ENCODE assay signal across 37 cellular contexts in genomic region chr6:152794696-152795095, GRCh38. TPM values are rescaled to one million over a fixed set of nuclear protein-coding genes. Genes with fewer than 3 reads are reported as not detected.
"Had no signal": no experiment of that assay in that cellular context is flagged by ENCODE, and none has a peak within 500 bp of the region (broad histone marks: within the 10 kb centered on the region; RNA-seq: fewer than 3 reads in every experiment).

No MANE protein-coding gene starts in this region.

- H3K36me3 Mint-ChIP-seq: activated naive CD4-positive, alpha-beta T cell treated with anti-CD3 and anti-CD28 coated beads, Interleukin-2, amount 10 ng/mL, durations not matched to agents 7 days and 5 days; activated naive CD4-positive, alpha-beta T cell treated with anti-CD3 and anti-CD28 coated beads, Interleukin-2, amount 50 U/mL, for 72 hours; activated naive CD8-positive, alpha-beta T cell; activated naive CD8-positive, alpha-beta T cell treated with anti-CD3 and anti-CD28 coated beads for 36 hours; activated naive CD8-positive, alpha-beta T cell treated with anti-CD3 and anti-CD28 coated beads, Interleukin-2, amount 10 ng/mL, durations not matched to agents 7 days and 5 days; brain had no signal

- H3K4me3 Mint-ChIP-seq: activated naive CD4-positive, alpha-beta T cell treated with anti-CD3 and anti-CD28 coated beads for 36 hours; activated naive CD4-positive, alpha-beta T cell treated with anti-CD3 and anti-CD28 coated beads, Interleukin-2, amount 10 ng/mL, durations not matched to agents 7 days and 5 days; activated naive CD4-positive, alpha-beta T cell treated with anti-CD3 and anti-CD28 coated beads, Interleukin-2, amount 50 U/mL, for 24 hours; activated naive CD8-positive, alpha-beta T cell; activated naive CD8-positive, alpha-beta T cell treated with anti-CD3 and anti-CD28 coated beads for 36 hours; activated naive CD8-positive, alpha-beta T cell treated with anti-CD3 and anti-CD28 coated beads, Interleukin-2, amount 10 ng/mL, durations not matched to agents 7 days and 5 days; activated naive CD8-positive, alpha-beta T cell treated with anti-CD3 and anti-CD28 coated beads, Interleukin-2, amount 50 U/mL, for 24 hours; activated T-cell treated with anti-CD3 and anti-CD28 coated beads, Interleukin-2, amount 50 U/mL, for 24 hours; activated T-cell treated with anti-CD3 and anti-CD28 coated beads, Interleukin-2, amount 50 U/mL, for 4 hours; activated T-cell treated with anti-CD3 and anti-CD28 coated beads, Interleukin-2, amount 50 U/mL, for 72 hours; activated T-helper 1 cell treated with anti-CD3 and anti-CD28 coated beads, Interleukin-12 subunit alpha, Interleukin-12 subunit beta, Interleukin-2, Interleukin-4 antibody, amounts not matched to agents 30 ng/mL and 10 ng/mL and 1 ng/mL, durations not matched to agents 14 hours and 24 hours and 36 hours; activated T-helper 17 cell treated with anti-CD3 and anti-CD28 coated beads, Interleukin-2, amount 50 U/mL, for 72 hours; brain; central memory CD8-positive, alpha-beta T cell had no signal

- H3K27ac Mint-ChIP-seq: activated naive CD4-positive, alpha-beta T cell treated with anti-CD3 and anti-CD28 coated beads for 36 hours; activated naive CD4-positive, alpha-beta T cell treated with anti-CD3 and anti-CD28 coated beads, Interleukin-2, amount 10 ng/mL, durations not matched to agents 7 days and 5 days; activated naive CD4-positive, alpha-beta T cell treated with anti-CD3 and anti-CD28 coated beads, Interleukin-2, amount 50 U/mL, for 24 hours; activated naive CD4-positive, alpha-beta T cell treated with anti-CD3 and anti-CD28 coated beads, Interleukin-2, amount 50 U/mL, for 72 hours; activated naive CD8-positive, alpha-beta T cell; activated naive CD8-positive, alpha-beta T cell treated with anti-CD3 and anti-CD28 coated beads for 36 hours; activated naive CD8-positive, alpha-beta T cell treated with anti-CD3 and anti-CD28 coated beads, Interleukin-2, amount 10 ng/mL, durations not matched to agents 7 days and 5 days; activated naive CD8-positive, alpha-beta T cell treated with anti-CD3 and anti-CD28 coated beads, Interleukin-2, amount 50 U/mL, for 24 hours; activated T-cell treated with anti-CD3 and anti-CD28 coated beads, Interleukin-2, amount 50 U/mL, for 24 hours; activated T-cell treated with anti-CD3 and anti-CD28 coated beads, Interleukin-2, amount 50 U/mL, for 72 hours; activated T-helper 1 cell treated with anti-CD3 and anti-CD28 coated beads, Interleukin-12 subunit alpha, Interleukin-12 subunit beta, Interleukin-2, Interleukin-4 antibody, amounts not matched to agents 30 ng/mL and 10 ng/mL and 1 ng/mL, durations not matched to agents 14 hours and 24 hours and 36 hours; activated T-helper 17 cell treated with anti-CD3 and anti-CD28 coated beads, Interleukin-2, amount 50 U/mL, for 72 hours; activated T-helper 2 cell treated with anti-CD3 and anti-CD28 coated beads, Interferon-gamma antibody, Interleukin-2, Interleukin-4, amounts not matched to agents 10 μg/mL and 5 μg/mL and 100 μg/mL, durations not matched to agents 14 hours and 24 hours and 36 hours; brain had no signal

- H3K27me3 Mint-ChIP-seq: activated naive CD4-positive, alpha-beta T cell treated with anti-CD3 and anti-CD28 coated beads, Interleukin-2, amount 10 ng/mL, durations not matched to agents 7 days and 5 days; activated naive CD8-positive, alpha-beta T cell treated with anti-CD3 and anti-CD28 coated beads, Interleukin-2, amount 10 ng/mL, durations not matched to agents 7 days and 5 days had no signal

- DNase-seq: activated effector memory CD4-positive, alpha-beta T cell treated with anti-CD3 and anti-CD28 coated beads, Interleukin-2, amount 50 U/mL, for 16 hours; activated effector memory CD4-positive, alpha-beta T cell treated with Interleukin-2 at 50 U/mL for 16 hours; activated gamma-delta T cell; activated gamma-delta T cell treated with Interleukin-2 at 50 U/mL for 16 hours; activated naive CD4-positive, alpha-beta T cell; activated naive CD4-positive, alpha-beta T cell treated with anti-CD3 and anti-CD28 coated beads for 36 hours; activated naive CD4-positive, alpha-beta T cell treated with anti-CD3 and anti-CD28 coated beads, Interleukin-2, amount 10 ng/mL, durations not matched to agents 7 days and 5 days; activated naive CD4-positive, alpha-beta T cell treated with anti-CD3 and anti-CD28 coated beads, Interleukin-2, amount 50 U/mL, for 16 hours; activated naive CD4-positive, alpha-beta T cell treated with Interleukin-2 at 50 U/mL for 16 hours; activated naive CD8-positive, alpha-beta T cell treated with anti-CD3 and anti-CD28 coated beads for 36 hours; activated naive CD8-positive, alpha-beta T cell treated with anti-CD3 and anti-CD28 coated beads, Interleukin-2, amount 10 ng/mL, durations not matched to agents 7 days and 5 days; activated naive CD8-positive, alpha-beta T cell treated with anti-CD3 and anti-CD28 coated beads, Interleukin-2, amount 50 U/mL, for 24 hours; activated T-cell treated with anti-CD3 and anti-CD28 coated beads for 4 hours; activated T-cell treated with anti-CD3 and anti-CD28 coated beads, Interleukin-2, amount 50 U/mL, for 1 hour; activated T-cell treated with anti-CD3 and anti-CD28 coated beads, Interleukin-2, amount 50 U/mL, for 24 hours; activated T-cell treated with anti-CD3 and anti-CD28 coated beads, Interleukin-2, amount 50 U/mL, for 4 hours; activated T-cell treated with anti-CD3 and anti-CD28 coated beads, Interleukin-2, amount 50 U/mL, for 48 hours; activated T-cell treated with anti-CD3 and anti-CD28 coated beads, Interleukin-2, amount 50 U/mL, for 72 hours; adrenal gland; amniotic stem cell; amygdala; anterior cingulate cortex; aorta; body of pancreas; brain microvascular endothelial cell; central memory CD4-positive, alpha-beta T cell had no signal

- H3K4me1 Mint-ChIP-seq: activated naive CD4-positive, alpha-beta T cell treated with anti-CD3 and anti-CD28 coated beads, Interleukin-2, amount 10 ng/mL, durations not matched to agents 7 days and 5 days; activated naive CD4-positive, alpha-beta T cell treated with anti-CD3 and anti-CD28 coated beads, Interleukin-2, amount 50 U/mL, for 24 hours; activated naive CD8-positive, alpha-beta T cell treated with anti-CD3 and anti-CD28 coated beads for 36 hours; activated naive CD8-positive, alpha-beta T cell treated with anti-CD3 and anti-CD28 coated beads, Interleukin-2, amount 10 ng/mL, durations not matched to agents 7 days and 5 days; activated naive CD8-positive, alpha-beta T cell treated with anti-CD3 and anti-CD28 coated beads, Interleukin-2, amount 50 U/mL, for 24 hours; activated T-helper 17 cell treated with anti-CD3 and anti-CD28 coated beads, Interleukin-2, amount 50 U/mL, for 72 hours; brain; central memory CD8-positive, alpha-beta T cell had no signal

- H3K9me3 Mint-ChIP-seq: activated naive CD4-positive, alpha-beta T cell treated with anti-CD3 and anti-CD28 coated beads for 36 hours; activated naive CD4-positive, alpha-beta T cell treated with anti-CD3 and anti-CD28 coated beads, Interleukin-2, amount 10 ng/mL, durations not matched to agents 7 days and 5 days; activated naive CD4-positive, alpha-beta T cell treated with anti-CD3 and anti-CD28 coated beads, Interleukin-2, amount 50 U/mL, for 72 hours; activated naive CD8-positive, alpha-beta T cell treated with anti-CD3 and anti-CD28 coated beads for 36 hours; activated naive CD8-positive, alpha-beta T cell treated with anti-CD3 and anti-CD28 coated beads, Interleukin-2, amount 10 ng/mL, durations not matched to agents 7 days and 5 days; activated naive CD8-positive, alpha-beta T cell treated with anti-CD3 and anti-CD28 coated beads, Interleukin-2, amount 50 U/mL, for 24 hours; activated T-cell treated with anti-CD3 and anti-CD28 coated beads, Interleukin-2, amount 50 U/mL, for 24 hours; activated T-cell treated with anti-CD3 and anti-CD28 coated beads, Interleukin-2, amount 50 U/mL, for 4 hours; activated T-cell treated with anti-CD3 and anti-CD28 coated beads, Interleukin-2, amount 50 U/mL, for 72 hours; activated T-helper 1 cell treated with anti-CD3 and anti-CD28 coated beads, Interleukin-12 subunit alpha, Interleukin-12 subunit beta, Interleukin-2, Interleukin-4 antibody, amounts not matched to agents 30 ng/mL and 10 ng/mL and 1 ng/mL, durations not matched to agents 14 hours and 24 hours and 36 hours; activated T-helper 17 cell treated with anti-CD3 and anti-CD28 coated beads, Interleukin-2, amount 50 U/mL, for 72 hours; activated T-helper 2 cell treated with anti-CD3 and anti-CD28 coated beads, Interferon-gamma antibody, Interleukin-2, Interleukin-4, amounts not matched to agents 10 μg/mL and 5 μg/mL and 100 μg/mL, durations not matched to agents 14 hours and 24 hours and 36 hours; brain; central memory CD8-positive, alpha-beta T cell had no signal

RNA-seq across cellular contexts. Expression of gene VIP, which starts 44.1 kb away (rescaled TPM):
- total RNA-seq: activated naive CD4-positive, alpha-beta T cell treated with anti-CD3 and anti-CD28 coated beads for 36 hours; activated naive CD4-positive, alpha-beta T cell treated with anti-CD3 and anti-CD28 coated beads, Interleukin-2, amount 50 U/mL, for 72 hours; activated naive CD8-positive, alpha-beta T cell treated with anti-CD3 and anti-CD28 coated beads for 36 hours; activated naive CD8-positive, alpha-beta T cell treated with anti-CD3 and anti-CD28 coated beads, Interleukin-2, amount 10 ng/mL, durations not matched to agents 7 days and 5 days; activated T-cell treated with anti-CD3 and anti-CD28 coated beads, Interleukin-2, amount 50 U/mL, for 4 hours; activated T-cell treated with anti-CD3 and anti-CD28 coated beads, Interleukin-2, amount 50 U/mL, for 72 hours; activated T-helper 1 cell treated with anti-CD3 and anti-CD28 coated beads, Interleukin-12 subunit alpha, Interleukin-12 subunit beta, Interleukin-2, Interleukin-4 antibody, amounts not matched to agents 30 ng/mL and 10 ng/mL and 1 ng/mL, durations not matched to agents 14 hours and 24 hours and 36 hours; activated T-helper 17 cell treated with anti-CD3 and anti-CD28 coated beads, Interleukin-2, amount 50 U/mL, for 72 hours; activated T-helper 2 cell treated with anti-CD3 and anti-CD28 coated beads, Interferon-gamma antibody, Interleukin-2, Interleukin-4, amounts not matched to agents 10 μg/mL and 5 μg/mL and 100 μg/mL, durations not matched to agents 14 hours and 24 hours and 36 hours; ascending aorta; cardiac muscle cell; chondrocyte had no signal
- polyA plus RNA-seq: cardiac muscle cell had no signal
